ENCODE assay signal across 1 cellular context in genomic region chr11:214083-214482, GRCh38.
A peak's percentile ranks its signal among the peaks of the same experiment; 100 is the strongest.
TF ChIP-seq lines count a peak whose summit lies in the region.

No MANE protein-coding gene starts in this region.

TF ChIP-seq in K562, 482 proteins besides CTCF, POLR2A, EP300 and RAD21:
- TF ChIP-seq ZKSCAN3 (CRISPR knock-in tag; IDR thresholded peaks at IDR 0.05) (no peak), RBFOX2 (IDR thresholded peaks at IDR 0.05; ENCODE audit: low read depth, low read length) (peak; percentile 45; the same call in 1 of the 2 replicates), POLR2AphosphoS2 (IDR thresholded peaks at IDR 0.05; ENCODE audit: low read length) (no peak), POLR2G (IDR thresholded peaks at IDR 0.05; ENCODE audit: low read depth, low read length) (peak; percentile 47), MAZ (CRISPR knock-in tag; conservative IDR thresholded peaks at IDR 0.05 in 1 of 2, IDR thresholded peaks at IDR 0.05 in 1 of 2) (no peak), RNF219 (CRISPR knock-in tag; IDR thresholded peaks at IDR 0.05) (no peak), NUFIP1 (IDR thresholded peaks at IDR 0.05; ENCODE audit: partially characterized antibody) (no peak), ZC3H4 (CRISPR knock-in tag; IDR thresholded peaks at IDR 0.05; ENCODE audit: borderline replicate concordance) (no peak)
